Comparison of ENCODE assay signal across 9 cellular contexts in genomic region chr5:2752059-2752874, GRCh38. TPM values are rescaled to one million over a fixed set of nuclear protein-coding genes. Genes with fewer than 3 reads are reported as not detected.
A peak's percentile ranks its signal among the peaks of the same experiment; 100 is the strongest.
DNase-seq lines count a peak whose midpoint lies in the region; ATAC-seq and TF ChIP-seq lines count a peak whose summit lies in the region.
"Had no signal": no experiment of that assay in that cellular context is flagged by ENCODE, and none has a peak within 500 bp of the region (broad histone marks: within the 10 kb centered on the region; RNA-seq: fewer than 3 reads in every experiment).

No MANE protein-coding gene starts in this region.

- H2BK15ac ChIP-seq in neuronal stem cell (ENCODE audit: low read length), result peak overlapping the region; percentile 99

- H3K9me3 ChIP-seq in neuronal stem cell (replicated peaks in 1 of 2; ENCODE audit: control insufficient read depth in 2 of 2, insufficient read depth in 1 of 2, low read depth in 1 of 2, low read length in 2 of 2) (peaks cover 3 to 41% of the 10 kb centered on the region in 2 donors), BE2C (no peaks in the 10 kb centered on the region)

- peaks cover 9 to 46% of the 10 kb centered on the region in 2 donors for H3K36me3 ChIP-seq in neuronal stem cell (replicated peaks in 1 of 2; ENCODE audit: control insufficient read depth in 2 of 2, insufficient read depth in 2 of 2, low read length in 2 of 2)
- H3K36me3 ChIP-seq in BE2C, result no peaks in the 10 kb centered on the region

- H3K4me2 ChIP-seq in neuronal stem cell (ENCODE audit: insufficient read depth, low read length, poor library complexity, severe bottlenecking), result peak overlapping the region; percentile 96

- no peak overlapping the region for H4K8ac ChIP-seq in neuronal stem cell (ENCODE audit: low read depth, low read length)

- H3K27me3 ChIP-seq in neuronal stem cell (ENCODE audit: control insufficient read depth in 3 of 3, insufficient read depth in 3 of 3, low read depth in 1 of 3, low read length in 3 of 3), result peaks cover 0 to 79% (median 5%) of the 10 kb centered on the region in 3 experiments
- H3K27me3 ChIP-seq in BE2C, result peaks cover 33% of the 10 kb centered on the region

- H2BK120ac ChIP-seq in neuronal stem cell (ENCODE audit: low read depth, low read length), result peak overlapping the region; percentile 47

- peaks cover 11% of the 10 kb centered on the region for H3K79me1 ChIP-seq in neuronal stem cell (ENCODE audit: low read depth, low read length)

- peak overlapping the region; percentile 14 for H2AK5ac ChIP-seq in neuronal stem cell (ENCODE audit: low read depth, low read length)

- no CpG with 5 or more reads among the region's 60 CpGs for WGBS in neuronal stem cell (ENCODE audit: extremely low coverage in 2 of 2, insufficient read length in 2 of 2, insufficient replicate concordance in 1 of 2), 2 donors

- H4K91ac ChIP-seq in neuronal stem cell (ENCODE audit: low read depth, low read length, poor library complexity), result no peak overlapping the region

- H3K23ac ChIP-seq in neuronal stem cell (ENCODE audit: low read depth, low read length, poor library complexity), result peak overlapping the region; percentile 58

- peak overlapping the region; percentile 75 to 95 for H3K4me3 ChIP-seq in neuronal stem cell (ENCODE audit: low read length in 2 of 2)
- H3K4me3 ChIP-seq in BE2C (ENCODE audit: low read depth, low read length), result no peak overlapping the region

- peak overlapping the region; percentile 88 for H3K9ac ChIP-seq in neuronal stem cell (ENCODE audit: low read depth, low read length, poor library complexity)

- DNase-seq in DMS79 (lab: John Stamatoyannopoulos, UW) (peak; percentile 21), NCI-H2171 treated with DMSO at 0.1 percent for 48 hours (lab: John Stamatoyannopoulos, UW) (peak; percentile 73), neuronal stem cell (ENCODE audit: low spot score) (no peak), GOT3 (lab: John Stamatoyannopoulos, UW) (no peak), NOMO-1 treated with dmso at 0.1 percent for 144 hours (lab: John Stamatoyannopoulos, UW; ENCODE audit: unreplicated experiment) (no peak), BE2C (no peak)

- H3K4me1 ChIP-seq in neuronal stem cell (ENCODE audit: control insufficient read depth in 2 of 2, insufficient read depth in 1 of 2, low read depth in 1 of 2, low read length in 2 of 2), result peaks cover 7 to 25% of the 10 kb centered on the region in 2 donors
- no peaks in the 10 kb centered on the region for H3K4me1 ChIP-seq in BE2C

- H2AFZ ChIP-seq in neuronal stem cell (ENCODE audit: low read length), result peak overlapping the region; percentile 80

- no peak overlapping the region for H3K14ac ChIP-seq in neuronal stem cell (ENCODE audit: low read length)

- ATAC-seq in esophagus mucosa (peak; percentile 45), GM19397 (IDR thresholded peaks at IDR 0.05; ENCODE audit: unreplicated experiment) (no peak)

- H3K4ac ChIP-seq in neuronal stem cell (ENCODE audit: low read length), result no peak overlapping the region

- no peak for TF ChIP-seq CTCF in BE2C (IDR thresholded peaks at IDR 0.05; ENCODE audit: low read depth, low read length)

- H3K27ac ChIP-seq in neuronal stem cell (replicated peaks; ENCODE audit: low read length), result no peak overlapping the region

- no peak overlapping the region for H2BK5ac ChIP-seq in neuronal stem cell (ENCODE audit: low read length)

- H3K18ac ChIP-seq in neuronal stem cell (ENCODE audit: low read length), result peak overlapping the region; percentile 97

- peak overlapping the region; percentile 82 for H2BK12ac ChIP-seq in neuronal stem cell (ENCODE audit: low read length)

RNA-seq across cellular contexts. Expression of gene IRX2, which starts 0.8 kb away (rescaled TPM):
- 3.1 TPM for total RNA-seq in esophagus mucosa
- polyA plus RNA-seq in neuronal stem cell (2013, experiment 1 of 2), result 9.6 TPM
- polyA plus RNA-seq in neuronal stem cell (2013, experiment 2 of 2), result 9.3 TPM
- not detected for polyA plus RNA-seq in BE2C (2012; ENCODE audit: insufficient read depth, insufficient read length, low read depth)
- total RNA-seq: T-helper 2 cell treated with Interferon-gamma antibody and Interleukin-4, amounts not matched to agents 100 ng/mL and 5 ng/mL, for 36 hours had no signal

Comparison
In these comparisons a context has a peak if more than half of its experiments do, and no peak if none do; other contexts are left out.
1. DNase-seq: peak in DMS79 (single experiment) and NCI-H2171 treated with DMSO at 0.1 percent for 48 hours (single experiment); none in neuronal stem cell (single experiment), GOT3 (single experiment), NOMO-1 treated with dmso at 0.1 percent for 144 hours (single experiment) and BE2C (single experiment).